In genomic region chr1:97252925-97253324, GRCh38 we compare ENCODE assay signal across 28 cellular contexts.
"Had no signal": no experiment of that assay in that cellular context is flagged by ENCODE, and none has a peak within 500 bp of the region (broad histone marks: within the 10 kb centered on the region; RNA-seq: fewer than 3 reads in every experiment).

No MANE protein-coding gene starts in this region.

- H3K9ac ChIP-seq: neural progenitor cell, parathyroid adenoma had no signal

- ATAC-seq: natural killer cell; psoas muscle; right cardiac atrium; sciatic nerve; stimulated activated memory B cell treated with anti-CD40 and anti-IgM and Interleukin-4, amounts not matched to agents 10 μg/mL and 1 μg/mL and 100 μg/mL, for 72 hours; stimulated activated naive CD8-positive, alpha-beta T cell treated with anti-CD3 and anti-CD28 coated beads, Interleukin-15, amount 100 ng/mL, for 72 hours; stimulated activated naive CD8-positive, alpha-beta T cell treated with anti-CD3 and anti-CD28 coated beads, Interleukin-15, Interleukin-2, amounts not matched to agents 100 U/mL and 50 U/mL, for 24 hours; upper lobe of right lung had no signal

- H3K4me2 ChIP-seq: neural progenitor cell, smooth muscle cell had no signal

- H3K4me3 ChIP-seq: neural progenitor cell, ovary, psoas muscle, skin epidermis, smooth muscle cell, spleen, suprapubic skin, testis, tibial artery, transverse colon, upper lobe of right lung, uterus had no signal

- H3K36me3 ChIP-seq: neural progenitor cell, ovary, spleen, suprapubic skin, tibial artery, transverse colon, upper lobe of right lung, uterus had no signal

- H3K4me1 ChIP-seq: neural progenitor cell, parathyroid adenoma, psoas muscle, spleen, suprapubic skin, testis, tibial artery, transverse colon, upper lobe of right lung, uterus had no signal

- H3K27ac ChIP-seq: neural progenitor cell, ovary, parathyroid adenoma, psoas muscle, skin epidermis, spleen, suprapubic skin, testis, tibial artery, transverse colon, upper lobe of right lung, uterus had no signal

- H3K9me3 ChIP-seq: ovary, psoas muscle, suprapubic skin, testis, tibial artery, transverse colon, upper lobe of right lung, uterus had no signal

- DNase-seq: natural killer cell; occipital lobe; ovary; posterior cingulate gyrus; psoas muscle; right cardiac atrium; spleen; stimulated activated CD4-positive, alpha-beta T cell treated with anti-CD3 and anti-CD28 coated beads, Interleukin-12 subunit alpha, Interleukin-12 subunit beta, amount 100 ng/mL, for 4 hours; stimulated activated CD4-positive, alpha-beta T cell treated with anti-CD3 and anti-CD28 coated beads, Interleukin-1b, Interleukin-23, amount 100 ng/mL, for 48 hours; stimulated activated CD4-positive, alpha-beta T cell treated with anti-CD3 and anti-CD28 coated beads, Interleukin-4, amount 100 ng/mL, for 1 hour; stimulated activated CD4-positive, alpha-beta T cell treated with anti-CD3 and anti-CD28 coated beads, Interleukin-4, amount 100 ng/mL, for 4 hours; stimulated activated CD8-positive, alpha-beta memory T cell treated with anti-CD3 and anti-CD28 coated beads, Interleukin-4, amount 100 ng/mL, for 48 hours; stimulated activated naive CD4-positive, alpha-beta T cell; stimulated activated naive CD8-positive, alpha-beta T cell treated with anti-CD3 and anti-CD28 coated beads, Interleukin-15, amount 100 ng/mL, for 72 hours; stimulated activated naive CD8-positive, alpha-beta T cell treated with anti-CD3 and anti-CD28 coated beads, Interleukin-15, Interleukin-2, amounts not matched to agents 100 U/mL and 50 U/mL, for 24 hours; substantia nigra; testis; tibial artery; transverse colon; upper lobe of right lung; uterus had no signal

- H2AFZ ChIP-seq: neural progenitor cell, parathyroid adenoma had no signal

- H3K79me2 ChIP-seq: parathyroid adenoma had no signal

- H3K27me3 ChIP-seq: neural progenitor cell, spleen, suprapubic skin, testis, tibial artery, transverse colon, upper lobe of right lung, uterus had no signal
